In the genomic region with DNA sequence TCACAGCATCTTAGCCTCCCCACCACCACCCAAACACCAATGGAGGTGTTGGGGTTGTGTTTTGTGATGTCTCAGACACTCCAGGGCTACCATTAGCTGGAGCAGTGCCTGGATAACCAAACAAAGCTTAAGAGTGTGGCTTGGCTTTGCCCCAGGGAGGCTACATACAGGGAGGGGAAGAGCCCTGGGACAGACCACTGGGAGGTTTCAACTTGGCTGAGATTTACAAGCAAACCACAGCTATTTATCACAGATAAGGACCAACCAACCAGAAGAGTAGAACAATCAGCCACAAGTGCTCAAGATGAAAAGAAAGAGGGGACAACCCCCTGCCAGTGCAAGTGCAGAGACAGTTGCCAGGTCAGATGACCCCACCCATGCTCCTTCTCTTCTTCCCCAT, we compare ENCODE assay signal across 30 cellular contexts. TPM values are rescaled to one million over a fixed set of nuclear protein-coding genes. Genes with fewer than 3 reads are reported as not detected.
"Had no signal": no experiment of that assay in that cellular context is flagged by ENCODE, and none has a peak within 500 bp of the region (broad histone marks: within the 10 kb centered on the region; RNA-seq: fewer than 3 reads in every experiment).

No MANE protein-coding gene starts in this region.

- H3K79me2 ChIP-seq: parathyroid adenoma had no signal

- DNase-seq: activated B cell treated with CpG ODN at 0.5 μM for 24 hours; activated CD4-positive, alpha-beta T cell treated with anti-CD3 and anti-CD28 coated beads for 36 hours; activated CD4-positive, alpha-beta T cell treated with anti-CD3 and anti-CD28 coated beads, Interleukin-2, amount 50 U/mL, for 48 hours; activated CD8-positive, alpha-beta memory T cell treated with anti-CD3 and anti-CD28 coated beads, Interleukin-2, amount 50 U/mL, for 48 hours; activated naive CD4-positive, alpha-beta T cell treated with Interleukin-2 at 50 U/mL for 16 hours; activated naive CD8-positive, alpha-beta T cell treated with anti-CD3 and anti-CD28 coated beads for 36 hours; activated T-cell treated with anti-CD3 and anti-CD28 coated beads, Interleukin-2, amount 50 U/mL, for 48 hours; amygdala; dorsolateral prefrontal cortex; effector memory CD8-positive, alpha-beta T cell; foreskin melanocyte; hippocampal formation; left ventricle myocardium superior; mammary epithelial cell; nephron progenitor cell; nucleus accumbens; right lobe of liver; small intestine; stimulated activated CD4-positive, alpha-beta T cell treated with anti-CD3 and anti-CD28 coated beads, Interleukin-2, amount 100 ng/mL, for 24 hours; stomach had no signal

- H3K9me3 ChIP-seq: right lobe of liver, suprapubic skin, tibial nerve had no signal

- H3K27me3 ChIP-seq: right lobe of liver, stomach, suprapubic skin, tibial nerve had no signal

- H3K9ac ChIP-seq: parathyroid adenoma had no signal

- H3K4me1 ChIP-seq: parathyroid adenoma, right lobe of liver, stomach, suprapubic skin, tibial nerve had no signal

- H3K27ac ChIP-seq: dorsolateral prefrontal cortex, parathyroid adenoma, right lobe of liver, stomach, suprapubic skin, tibial nerve had no signal

- H3K4me3 ChIP-seq: dorsolateral prefrontal cortex, right lobe of liver, stomach, suprapubic skin, tibial nerve had no signal

- H2AFZ ChIP-seq: parathyroid adenoma had no signal

- ATAC-seq: activated CD4-positive, alpha-beta T cell treated with anti-CD3 and anti-CD28 coated beads for 36 hours; effector memory CD8-positive, alpha-beta T cell; esophagus mucosa; left ventricle myocardium superior; right lobe of liver; stimulated activated memory B cell treated with anti-CD40 and anti-IgM and Interleukin-4, amounts not matched to agents 10 μg/mL and 1 μg/mL and 100 μg/mL, for 72 hours had no signal

- H3K36me3 ChIP-seq: right lobe of liver, stomach, suprapubic skin, tibial nerve had no signal

RNA-seq across cellular contexts. Expression of gene SOX3, which starts 24.1 kb away (rescaled TPM):
- total RNA-seq: activated B cell treated with CpG ODN at 0.5 μM for 24 hours; activated CD4-positive, alpha-beta T cell treated with anti-CD3 and anti-CD28 coated beads for 36 hours; activated CD8-positive, alpha-beta memory T cell treated with anti-CD3 and anti-CD28 coated beads for 36 hours; activated naive CD8-positive, alpha-beta T cell treated with anti-CD3 and anti-CD28 coated beads for 36 hours; endothelial cell of umbilical vein; esophagus mucosa; left ventricle myocardium superior; mammary epithelial cell; mononuclear cell; pulmonary artery endothelial cell; right lobe of liver; stomach; suprapubic skin; tibial nerve; urinary bladder had no signal
- polyA plus RNA-seq: endothelial cell of umbilical vein, mammary epithelial cell, small intestine, stomach, urinary bladder had no signal
